Comparison of ENCODE assay signal across 9 cellular contexts in the genomic region with DNA sequence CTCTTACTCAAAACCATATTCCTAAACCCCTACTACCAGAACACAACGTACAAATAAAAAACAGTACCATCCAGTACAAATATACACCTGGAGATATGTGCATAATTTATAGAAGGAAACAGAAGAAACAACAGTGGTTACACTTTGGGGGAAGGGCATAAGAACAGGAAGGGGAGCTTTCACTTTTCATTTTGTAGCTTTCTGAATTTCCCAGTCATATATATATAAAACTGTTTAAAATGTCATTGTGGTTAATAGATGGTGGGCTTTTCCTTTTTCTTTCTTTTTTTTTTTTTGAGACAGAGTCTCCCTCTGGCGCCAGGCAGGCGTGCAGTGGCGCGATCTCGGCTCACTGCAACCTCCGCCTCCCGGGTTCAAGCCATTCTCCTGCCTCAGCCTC. TPM values are rescaled to one million over a fixed set of nuclear protein-coding genes. Genes with fewer than 3 reads are reported as not detected.
A peak's percentile ranks its signal among the peaks of the same experiment; 100 is the strongest.
DNase-seq lines count a peak whose midpoint lies in the region; ATAC-seq and TF ChIP-seq lines count a peak whose summit lies in the region.
"Had no signal": no experiment of that assay in that cellular context is flagged by ENCODE, and none has a peak within 500 bp of the region (broad histone marks: within the 10 kb centered on the region; RNA-seq: fewer than 3 reads in every experiment).

No MANE protein-coding gene starts in this region.

- H3K36me3 Mint-ChIP-seq in CD8-positive, alpha-beta memory T cell: peaks cover 0 to 4% (median 0%) of the 10 kb centered on the region in 3 donors
- H3K36me3 Mint-ChIP-seq in Caco-2 (ENCODE audit: insufficient read depth, unreplicated experiment): peaks cover 88% of the 10 kb centered on the region

- H3K4me3 Mint-ChIP-seq in CD8-positive, alpha-beta memory T cell: peak overlapping the region; percentile 79 to 92 (median 84)
- H3K4me3 Mint-ChIP-seq in Caco-2 (ENCODE audit: unreplicated experiment): no peak overlapping the region

- H3K4me1 Mint-ChIP-seq in CD8-positive, alpha-beta memory T cell: peaks cover 14 to 20% (median 15%) of the 10 kb centered on the region in 3 donors
- H3K4me1 Mint-ChIP-seq in Caco-2 (ENCODE audit: low read depth, unreplicated experiment): peaks cover 6% of the 10 kb centered on the region

- TF ChIP-seq CTCF in GM20000 (IDR thresholded peaks at IDR 0.05; ENCODE audit: extremely low read depth, missing control alignments): no peak
- no peak for TF ChIP-seq CTCF in RWPE2 (IDR thresholded peaks at IDR 0.05; ENCODE audit: poor library complexity, severe bottlenecking)
- TF ChIP-seq CTCF in Caco-2 (IDR thresholded peaks at IDR 0.05; ENCODE audit: insufficient read depth in 1 of 2, low read depth in 1 of 2, low read length in 1 of 2, severe bottlenecking in 1 of 2, unreplicated experiment in 1 of 2): no peak

- BruUV-seq in Caco-2 (replicated peaks; lab: Mats Ljungman, UMichigan): no TSS peak

- peak overlapping the region; percentile 10 for H3K27ac ChIP-seq in CD8-positive, alpha-beta memory T cell (ENCODE audit: low read depth, low read length)
- H3K27ac ChIP-seq in RWPE2 (ENCODE audit: poor library complexity, severe bottlenecking): peak overlapping the region; percentile 81
- H3K27ac ChIP-seq: tibial nerve had no signal

- H3K27me3 Mint-ChIP-seq in CD8-positive, alpha-beta memory T cell: peaks cover 0 to 1% of the 10 kb centered on the region in 2 donors
- H3K27me3 Mint-ChIP-seq in Caco-2 (ENCODE audit: insufficient read depth, unreplicated experiment): no peaks in the 10 kb centered on the region

- peaks cover 8% of the 10 kb centered on the region for H3K4me1 ChIP-seq in CD8-positive, alpha-beta memory T cell (ENCODE audit: insufficient read depth, low read length)
- peaks cover 42% of the 10 kb centered on the region for H3K4me1 ChIP-seq in RWPE2 (ENCODE audit: insufficient read depth, poor library complexity, severe bottlenecking)
- H3K4me1 ChIP-seq in Caco-2: no peaks in the 10 kb centered on the region
- H3K4me1 ChIP-seq: tibial nerve had no signal

- no peak for ATAC-seq in RWPE2 (ENCODE audit: low read depth)
- no peak for ATAC-seq in HG03565 (IDR thresholded peaks at IDR 0.05; ENCODE audit: unreplicated experiment)
- ATAC-seq in HG03457 (IDR thresholded peaks at IDR 0.05; ENCODE audit: unreplicated experiment): no peak

- H3K27ac Mint-ChIP-seq in CD8-positive, alpha-beta memory T cell: peak overlapping the region in 7 of 8 donors; percentile 4 to 89 (median 77)
- H3K27ac Mint-ChIP-seq in Caco-2 (ENCODE audit: unreplicated experiment): no peak overlapping the region

- DNase-seq in CD8-positive, alpha-beta memory T cell: peak in 2 of 5 donors; percentile 25 to 41
- DNase-seq in GM20000 (ENCODE audit: low spot score) (peak; percentile 51), RWPE2 (ENCODE audit: low spot score) (no peak), lung microvascular endothelial cell (ENCODE audit: low read depth in 2 of 2) (peak; percentile 44 to 47), HEK293T (ENCODE audit: extremely low spot score) (no peak), Caco-2 (no peak)

- POLR2A ChIA-PET in CD8-positive, alpha-beta memory T cell (lab: Charles Lee): interaction anchor here (0.7 to 1.6 kb wide), 2 partner anchors 47 to 95 kb away, joined by 5 read pairs; partner anchors contain the start of gene MALSU1
- POLR2A ChIA-PET in HEK293T (lab: Yijun Ruan, JAX) (no interaction called here), Caco-2 (lab: Charles Lee) (interaction anchor here (0.6 kb wide), 1 partner anchor 30 kb away, joined by 3 read pairs; no protein-coding TSS in a partner anchor)

- CTCF ChIA-PET in CD8-positive, alpha-beta memory T cell (lab: Charles Lee): interaction anchor here (1.2 to 3.0 kb wide), 4 partner anchors 12 to 197 kb away, joined by 3 to 21 read pairs (median 3); no protein-coding TSS in a partner anchor
- CTCF ChIA-PET in HEK293T (lab: Yijun Ruan, JAX) (no interaction called here), Caco-2 (lab: Charles Lee) (no interaction called here)

- no peaks in the 10 kb centered on the region for H3K36me3 ChIP-seq in CD8-positive, alpha-beta memory T cell (ENCODE audit: insufficient read depth, low read length)
- H3K36me3 ChIP-seq in RWPE2 (ENCODE audit: low read depth) (peaks cover 75% of the 10 kb centered on the region), Caco-2 (ENCODE audit: control insufficient read depth, insufficient read depth, low read length) (peaks cover 2% of the 10 kb centered on the region)
- H3K36me3 ChIP-seq: tibial nerve had no signal

- H3K9me3 Mint-ChIP-seq in CD8-positive, alpha-beta memory T cell: peaks cover 0 to 6% (median 0%) of the 10 kb centered on the region in 5 donors
- no peaks in the 10 kb centered on the region for H3K9me3 Mint-ChIP-seq in Caco-2 (ENCODE audit: unreplicated experiment)

- no peaks in the 10 kb centered on the region for H3K9me3 ChIP-seq in CD8-positive, alpha-beta memory T cell (ENCODE audit: low read length)
- H3K9me3 ChIP-seq in RWPE2 (ENCODE audit: severe bottlenecking): no peaks in the 10 kb centered on the region
- H3K9me3 ChIP-seq in Caco-2: no peaks in the 10 kb centered on the region
- H3K9me3 ChIP-seq: tibial nerve had no signal

- H3K27me3 ChIP-seq in CD8-positive, alpha-beta memory T cell (ENCODE audit: insufficient read depth, low read length, poor library complexity, severe bottlenecking): no peaks in the 10 kb centered on the region
- H3K27me3 ChIP-seq in RWPE2 (ENCODE audit: insufficient read depth, poor library complexity, severe bottlenecking) (no peaks in the 10 kb centered on the region), Caco-2 (replicated peaks; ENCODE audit: control insufficient read depth, insufficient read depth, low read length) (no peaks in the 10 kb centered on the region)
- H3K27me3 ChIP-seq: tibial nerve had no signal

- intact Hi-C loops in Caco-2 (cut with micrococcal nuclease; ENCODE audit: unreplicated experiment): no loop called here

- H3K4me3 ChIP-seq in CD8-positive, alpha-beta memory T cell (ENCODE audit: low read length): peak overlapping the region; percentile 35
- no peak overlapping the region for H3K4me3 ChIP-seq in RWPE2 (ENCODE audit: severe bottlenecking)
- H3K4me3 ChIP-seq in Caco-2 (ENCODE audit: low read depth, low read length): no peak overlapping the region

TF ChIP-seq in HEK293T, 16 proteins besides CTCF, POLR2A, EP300 and RAD21:
- TF ChIP-seq FOXM1 (IDR thresholded peaks at IDR 0.05; ENCODE audit: borderline replicate concordance) (no peak), CTBP1 (IDR thresholded peaks at IDR 0.05; ENCODE audit: borderline replicate concordance) (no peak), ARNT (IDR thresholded peaks at IDR 0.05) (no peak)

RNA-seq across cellular contexts. Expression of gene MALSU1, which starts 47.2 kb away (rescaled TPM):
- 10 to 100 TPM; 86.3 to 87.8 TPM for total RNA-seq in CD8-positive, alpha-beta memory T cell
- polyA plus RNA-seq in CD8-positive, alpha-beta memory T cell: 63.0 TPM
- total RNA-seq in lung microvascular endothelial cell: 46.6 and 58.5 TPM in 2 replicates
- 95.5 and 98.0 TPM in 2 replicates for total RNA-seq in Caco-2 (2022)

Comparison
In these comparisons a context has a peak if more than half of its experiments do, and no peak if none do; other contexts are left out.
1. DNase-seq: peak in GM20000 (single experiment) and lung microvascular endothelial cell (2 of 2); none in RWPE2 (single experiment), HEK293T (single experiment) and Caco-2 (0 of 2).